ENCODE assay signal across 8 cellular contexts in genomic region chr4:153127773-153128494, GRCh38.
DNase-seq lines count a peak whose midpoint lies in the region; ATAC-seq, FAIRE-seq and TF ChIP-seq lines count a peak whose summit lies in the region.

No MANE protein-coding gene starts in this region.

- peak; percentile 63 for FAIRE-seq in GM12892 (lab: Jason Lieb, UNC)

- ATAC-seq in HG03196 (IDR thresholded peaks at IDR 0.05; ENCODE audit: unreplicated experiment) (peak; percentile 80), GM18907 (IDR thresholded peaks at IDR 0.05; ENCODE audit: unreplicated experiment) (no peak)

- H3K4me3 ChIP-seq in kidney epithelial cell (ENCODE audit: low read depth, low read length) = no peak overlapping the region

- TF ChIP-seq POLR2A in GM12892 (IDR thresholded peaks at IDR 0.05; ENCODE audit: low read depth, low read length) = no peak

- peak; percentile 73 for TF ChIP-seq CTCF in kidney epithelial cell (IDR thresholded peaks at IDR 0.05; ENCODE audit: insufficient read depth, low read length, poor library complexity, severe bottlenecking)

- DNase-seq in GM12892 (ENCODE audit: insufficient read length) (no peak), NCI-H345 treated with DMSO at 0.1 percent for 48 hours (lab: John Stamatoyannopoulos, UW; ENCODE audit: unreplicated experiment) (peak; percentile 47), cerebellum (ENCODE audit: low spot score) (peak; percentile 80), kidney epithelial cell (ENCODE audit: low read depth) (no peak)
- peak; percentile 75 for DNase-seq in activated CD4-positive, alpha-beta T cell treated with anti-CD3 and anti-CD28 coated beads for 1 hour
- peak; percentile 79 for DNase-seq in stimulated activated CD4-positive, alpha-beta T cell treated with anti-CD3 and anti-CD28 coated beads, Interleukin-1b, Interleukin-23, amount 100 ng/mL, for 48 hours

- no peaks in the 10 kb centered on the region for H3K27me3 ChIP-seq in kidney epithelial cell (ENCODE audit: control insufficient read depth, insufficient read depth, low read length)

- H3K36me3 ChIP-seq in kidney epithelial cell (ENCODE audit: control insufficient read depth, insufficient read depth, low read length) = no peaks in the 10 kb centered on the region

Comparison
In these comparisons a context has a peak if more than half of its experiments do, and no peak if none do; other contexts are left out.
1. DNase-seq: peak in NCI-H345 treated with DMSO at 0.1 percent for 48 hours (single experiment), activated CD4-positive, alpha-beta T cell treated with anti-CD3 and anti-CD28 coated beads for 1 hour (single experiment), cerebellum (single experiment) and stimulated activated CD4-positive, alpha-beta T cell treated with anti-CD3 and anti-CD28 coated beads, Interleukin-1b, Interleukin-23, amount 100 ng/mL, for 48 hours (single experiment); none in GM12892 (single experiment) and kidney epithelial cell (single experiment).